In genomic region chr3:30370681-30371271, GRCh38 we compare ENCODE assay signal across 15 cellular contexts.
DNase-seq lines count a peak whose midpoint lies in the region; ATAC-seq and TF ChIP-seq lines count a peak whose summit lies in the region.
"Had no signal": no experiment of that assay in that cellular context is flagged by ENCODE, and none has a peak within 500 bp of the region (broad histone marks: within the 10 kb centered on the region; RNA-seq: fewer than 3 reads in every experiment).

No MANE protein-coding gene starts in this region.

- CTCF ChIA-PET in Caco-2 (lab: Charles Lee), result no interaction called here

- intact Hi-C loops in Caco-2 (cut with micrococcal nuclease; ENCODE audit: unreplicated experiment) (no loop called here), esophagus muscularis mucosa (cut with DNase I) (no loop called here)

- H3K4me1 Mint-ChIP-seq in Caco-2 (ENCODE audit: low read depth, unreplicated experiment), result peaks cover 14% of the 10 kb centered on the region
- H3K4me1 Mint-ChIP-seq: activated naive CD8-positive, alpha-beta T cell treated with anti-CD3 and anti-CD28 coated beads, Interleukin-2, amount 10 ng/mL, durations not matched to agents 7 days and 5 days; IgD-negative memory B cell had no signal

- no peaks in the 10 kb centered on the region for H3K27me3 Mint-ChIP-seq in Caco-2 (ENCODE audit: insufficient read depth, unreplicated experiment)

- H3K9me3 ChIP-seq in Caco-2 (no peaks in the 10 kb centered on the region; the same call in 1 of the 2 replicates), esophagus muscularis mucosa (no peaks in the 10 kb centered on the region)

- no peaks in the 10 kb centered on the region for H3K36me3 Mint-ChIP-seq in Caco-2 (ENCODE audit: insufficient read depth, unreplicated experiment)
- H3K36me3 Mint-ChIP-seq: IgD-negative memory B cell had no signal

- peak overlapping the region; percentile 30 to 47 (median 42) for H3K27ac ChIP-seq in esophagus muscularis mucosa (replicated peaks in 1 of 4)
- H3K27ac ChIP-seq: C4-2B had no signal

- no TSS peak for BruUV-seq in Caco-2 (replicated peaks; lab: Mats Ljungman, UMichigan)

- H3K4me3 ChIP-seq in Caco-2 (ENCODE audit: low read depth, low read length) (no peak overlapping the region), esophagus muscularis mucosa (no peak overlapping the region)

- POLR2A ChIA-PET in Caco-2 (lab: Charles Lee), result interaction anchor here (0.5 kb wide), 1 partner anchor 155 kb away, joined by 8 read pairs; no protein-coding TSS in a partner anchor

- H3K9me3 Mint-ChIP-seq in Caco-2 (ENCODE audit: unreplicated experiment), result peaks cover 6% of the 10 kb centered on the region
- H3K9me3 Mint-ChIP-seq: endodermal cell, IgD-negative memory B cell had no signal

- peak overlapping the region; percentile 15 for H3K4me3 Mint-ChIP-seq in Caco-2 (ENCODE audit: unreplicated experiment)
- H3K4me3 Mint-ChIP-seq: activated naive CD8-positive, alpha-beta T cell treated with anti-CD3 and anti-CD28 coated beads, Interleukin-2, amount 10 ng/mL, durations not matched to agents 7 days and 5 days; endodermal cell; IgD-negative memory B cell; T-helper 1 cell treated with Interleukin-12 subunit alpha and Interleukin-12 subunit beta and Interleukin-4 antibody, amounts not matched to agents 30 μg/mL and 1 μg/mL, for 36 hours had no signal

- TF ChIP-seq POLR2A in esophagus muscularis mucosa (IDR thresholded peaks at IDR 0.05; ENCODE audit: low read depth), result no peak

- peaks cover 16% of the 10 kb centered on the region for H3K4me1 ChIP-seq in Caco-2
- peaks cover 0 to 32% (median 27%) of the 10 kb centered on the region in 4 donors for H3K4me1 ChIP-seq in esophagus muscularis mucosa

- H3K36me3 ChIP-seq in Caco-2 (ENCODE audit: control insufficient read depth, insufficient read depth, low read length) (no peaks in the 10 kb centered on the region), esophagus muscularis mucosa (no peaks in the 10 kb centered on the region)

- no peak for TF ChIP-seq EP300 in esophagus muscularis mucosa (IDR thresholded peaks at IDR 0.05)

- ATAC-seq in omental fat pad (ENCODE audit: low FRiP score), result peak; percentile 69

- no peaks in the 10 kb centered on the region for H3K27me3 ChIP-seq in Caco-2 (replicated peaks; ENCODE audit: control insufficient read depth, insufficient read depth, low read length)
- no peaks in the 10 kb centered on the region for H3K27me3 ChIP-seq in esophagus muscularis mucosa

- H3K27ac Mint-ChIP-seq in Caco-2 (ENCODE audit: unreplicated experiment), result peak overlapping the region; percentile 53
- H3K27ac Mint-ChIP-seq: activated naive CD8-positive, alpha-beta T cell treated with anti-CD3 and anti-CD28 coated beads, Interleukin-2, amount 10 ng/mL, durations not matched to agents 7 days and 5 days; endodermal cell; T-helper 1 cell treated with Interleukin-12 subunit alpha and Interleukin-12 subunit beta and Interleukin-4 antibody, amounts not matched to agents 30 μg/mL and 1 μg/mL, for 36 hours had no signal

- DNase-seq in Caco-2 (peak in 1 of 2 experiments; percentile 30), NCI-H748 treated with DMSO at 0.1 percent for 48 hours (lab: John Stamatoyannopoulos, UW) (peak; percentile 53), esophagus muscularis mucosa (ENCODE audit: extremely low spot score) (no peak), omental fat pad (ENCODE audit: low spot score) (no peak), GM19238 (ENCODE audit: insufficient read length, low spot score) (no peak), DMS114 treated with DMSO at 0.1 percent for 48 hours (lab: John Stamatoyannopoulos, UW; ENCODE audit: unreplicated experiment) (no peak), HK-2 (ENCODE audit: unreplicated experiment) (no peak)
- DNase-seq in activated CD4-positive, alpha-beta T cell treated with anti-CD3 and anti-CD28 coated beads, Interleukin-2, amount 50 U/mL, for 48 hours, result no peak
- DNase-seq: activated naive CD8-positive, alpha-beta T cell treated with anti-CD3 and anti-CD28 coated beads, Interleukin-2, amount 10 ng/mL, durations not matched to agents 7 days and 5 days; endodermal cell; NCI-H1694 treated with DMSO at 0.1 percent for 48 hours; small intestine had no signal

- WGBS in esophagus muscularis mucosa, result 37% methylated on average over 5 of the region's 5 CpGs

- TF ChIP-seq CTCF in Caco-2 (IDR thresholded peaks at IDR 0.05; ENCODE audit: insufficient read depth in 1 of 2, low read depth in 1 of 2, low read length in 1 of 2, severe bottlenecking in 1 of 2, unreplicated experiment in 1 of 2), result no peak
- TF ChIP-seq CTCF in esophagus muscularis mucosa (IDR thresholded peaks at IDR 0.05), result no peak
- TF ChIP-seq CTCF in omental fat pad (IDR thresholded peaks at IDR 0.05), result no peak
